11 cellular contexts compared by ENCODE assay signal in genomic region chr17:50902768-50903353, GRCh38. TPM values are rescaled to one million over a fixed set of nuclear protein-coding genes. Genes with fewer than 3 reads are reported as not detected.
A peak's percentile ranks its signal among the peaks of the same experiment; 100 is the strongest.
DNase-seq lines count a peak whose midpoint lies in the region; ATAC-seq and TF ChIP-seq lines count a peak whose summit lies in the region.
"Had no signal": no experiment of that assay in that cellular context is flagged by ENCODE, and none has a peak within 500 bp of the region (broad histone marks: within the 10 kb centered on the region; RNA-seq: fewer than 3 reads in every experiment).

No MANE protein-coding gene starts in this region.

- ATAC-seq in T-helper 17 cell, result no peak
- ATAC-seq in gastrocnemius medialis, result no peak
- no peak for ATAC-seq in right cardiac atrium

- H3K27me3 ChIP-seq in esophagus (ENCODE audit: control insufficient read depth in 1 of 2, insufficient read depth in 2 of 2, low read length in 2 of 2) (no peaks in the 10 kb centered on the region), gastrocnemius medialis (no peaks in the 10 kb centered on the region), right cardiac atrium (ENCODE audit: control insufficient read depth, insufficient read depth) (no peaks in the 10 kb centered on the region)
- H3K27me3 ChIP-seq: Peyer's patch had no signal

- no peak for TF ChIP-seq POLR2A in gastrocnemius medialis (IDR thresholded peaks at IDR 0.05)

- H3K9me3 ChIP-seq in HEK293 (ENCODE audit: control insufficient read depth, insufficient read depth, low read depth, low read length) (no peaks in the 10 kb centered on the region), T-helper 17 cell (ENCODE audit: control insufficient read depth, low read length, poor library complexity, severe bottlenecking) (no peaks in the 10 kb centered on the region), esophagus (ENCODE audit: control insufficient read depth in 2 of 2, insufficient read depth in 1 of 2, low read depth in 1 of 2, low read length in 1 of 2) (no peaks in the 10 kb centered on the region), gastrocnemius medialis (no peaks in the 10 kb centered on the region), right cardiac atrium (ENCODE audit: control insufficient read depth, low read length) (no peaks in the 10 kb centered on the region)
- H3K9me3 ChIP-seq: Peyer's patch had no signal

- H3K27ac ChIP-seq in HEK293 (ENCODE audit: extremely low read depth, low read depth, low read length) (no peak overlapping the region), esophagus (ENCODE audit: low read depth in 2 of 2, low read length in 1 of 2) (peak overlapping the region; percentile 88 to 98), gastrocnemius medialis (peak overlapping the region; percentile 90 to 98 (median 94)), right cardiac atrium (ENCODE audit: low read length) (no peak overlapping the region)

- peak overlapping the region; percentile 96 for H3K27ac Mint-ChIP-seq in T-helper 17 cell

- intact Hi-C loops in gastrocnemius medialis (cut with DNase I; ENCODE audit: low total_unique reads) (no loop called here), right cardiac atrium (cut with DNase I) (no loop called here)

- TF ChIP-seq CTCF in HEK293 (tag by site-specific recombination; IDR thresholded peaks at IDR 0.05) (no peak), gastrocnemius medialis (IDR thresholded peaks at IDR 0.05 in 4 of 5, conservative IDR thresholded peaks at IDR 0.05 in 1 of 5) (no peak)

- H3K4me3 Mint-ChIP-seq in T-helper 17 cell, result peak overlapping the region; percentile 52

- WGBS in esophagus, 2 donors, result 43 to 50% methylated on average over 8 of the region's 8 CpGs
- WGBS in right cardiac atrium, result 74% methylated on average over 8 of the region's 8 CpGs

- H3K4me1 ChIP-seq in HEK293 (ENCODE audit: control insufficient read depth, insufficient read depth, low read length) (peaks cover 19% of the 10 kb centered on the region), esophagus (ENCODE audit: control insufficient read depth in 2 of 2, insufficient read depth in 2 of 2, low read length in 1 of 2) (peaks cover 11 to 15% of the 10 kb centered on the region in 2 donors), gastrocnemius medialis (peaks cover 29 to 30% of the 10 kb centered on the region in 2 donors), right cardiac atrium (ENCODE audit: control insufficient read depth, insufficient read depth, low read length) (peaks cover 6% of the 10 kb centered on the region)

- DNase-seq in T-helper 17 cell (no peak), gastrocnemius medialis (no peak), COR-L47 (lab: John Stamatoyannopoulos, UW) (no peak), SK-N-DZ (ENCODE audit: low spot score) (no peak), right cardiac atrium (no peak), NOMO-1 (lab: John Stamatoyannopoulos, UW; ENCODE audit: unreplicated experiment in 2 of 2) (no peak)
- DNase-seq: midbrain, NCI-H187 had no signal

- H3K27me3 Mint-ChIP-seq in T-helper 17 cell, result no peaks in the 10 kb centered on the region

- H3K4me1 Mint-ChIP-seq in T-helper 17 cell, result peaks cover 44% of the 10 kb centered on the region

- in situ Hi-C loops in gastrocnemius medialis (cut with MboI; ENCODE audit: low sequenced_read_pairs in 4 of 4), result no loop called here

- POLR2A ChIA-PET in HEK293 (lab: Yijun Ruan, JAX), result interaction anchor here (0.7 to 2.0 kb wide), 3 partner anchors 11 to 51 kb away, joined by 4 to 8 read pairs (median 5); partner anchors contain the start of gene TOB1

- H3K4me3 ChIP-seq in HEK293 (ENCODE audit: low read depth, low read length) (no peak overlapping the region), esophagus (ENCODE audit: low read depth in 1 of 2, low read length in 2 of 2) (no peak overlapping the region), gastrocnemius medialis (no peak overlapping the region), right cardiac atrium (ENCODE audit: low read length) (no peak overlapping the region)
- H3K4me3 ChIP-seq: Peyer's patch had no signal

- H3K36me3 Mint-ChIP-seq in T-helper 17 cell (ENCODE audit: low read depth), result no peaks in the 10 kb centered on the region

- CTCF ChIA-PET in HEK293 (lab: Yijun Ruan, JAX), result interaction anchor here (0.6 to 1.5 kb wide), 3 partner anchors 39 to 54 kb away, joined by 3 to 4 read pairs (median 3); no protein-coding TSS in a partner anchor

- no peaks in the 10 kb centered on the region for H3K36me3 ChIP-seq in HEK293 (ENCODE audit: control insufficient read depth in 2 of 2, insufficient read depth in 1 of 2, low read length in 2 of 2)
- H3K36me3 ChIP-seq in esophagus (ENCODE audit: control insufficient read depth in 2 of 2, insufficient read depth in 2 of 2, low read length in 1 of 2), result no peaks in the 10 kb centered on the region
- no peaks in the 10 kb centered on the region for H3K36me3 ChIP-seq in gastrocnemius medialis
- H3K36me3 ChIP-seq: Peyer's patch had no signal

TF ChIP-seq in HEK293, 187 proteins besides CTCF, POLR2A, EP300 and RAD21:
- TF ChIP-seq PRDM1 (tag by site-specific recombination; IDR thresholded peaks at IDR 0.05) (0 out of 2 replicates have a peak, but pooled peaks have one; percentile 31), ZNF114 (tag by site-specific recombination; IDR thresholded peaks at IDR 0.05) (no peak)

RNA-seq across cellular contexts. Expression of gene TOB1, which starts 36.7 kb away (rescaled TPM):
- 100 to 1,000 TPM; 226 to 358 TPM for total RNA-seq in T-helper 17 cell
- polyA plus RNA-seq in esophagus, result 10 to 100 TPM; 32.7 to 52.9 TPM
- 10 to 100 TPM; 13.6 to 53.5 (median 28.2) TPM for total RNA-seq in gastrocnemius medialis
- polyA plus RNA-seq in SK-N-DZ (2014; cell fraction: cytosol; rRNA removed), result 4.1 and 5.7 TPM in 2 replicates
- 4.8 and 5.1 TPM in 2 replicates for polyA plus RNA-seq in SK-N-DZ (2014; cell fraction: nucleus; rRNA removed)
- total RNA-seq in right cardiac atrium, result 10 to 100 TPM; 51.0 to 73.2 (median 65.0) TPM
- polyA plus RNA-seq in right cardiac atrium, result 31.0 TPM

Comparison
In these comparisons a context has a peak if more than half of its experiments do, and no peak if none do; other contexts are left out.
1. H3K27ac ChIP-seq: peak in esophagus (2 of 2) and gastrocnemius medialis (4 of 4); none in HEK293 (single experiment) and right cardiac atrium (single experiment).